In genomic region chr11:83520849-83521248, GRCh38 we compare ENCODE assay signal across 23 cellular contexts.
DNase-seq lines count a peak whose midpoint lies in the region; FAIRE-seq and TF ChIP-seq lines count a peak whose summit lies in the region.
"Had no signal": no experiment of that assay in that cellular context is flagged by ENCODE, and none has a peak within 500 bp of the region (broad histone marks: within the 10 kb centered on the region; RNA-seq: fewer than 3 reads in every experiment).

No MANE protein-coding gene starts in this region.

- no peak overlapping the region for H4K8ac ChIP-seq in trophoblast cell (ENCODE audit: low read depth, low read length)

- TF ChIP-seq EP300 in esophagus muscularis mucosa (IDR thresholded peaks at IDR 0.05): no peak

- H2AFZ ChIP-seq in trophoblast cell (ENCODE audit: insufficient read depth, low read length, poor library complexity): no peak overlapping the region

- no peaks in the 10 kb centered on the region for H3K36me3 ChIP-seq in esophagus muscularis mucosa
- H3K36me3 ChIP-seq in small intestine (ENCODE audit: control insufficient read depth in 2 of 2, insufficient read depth in 2 of 2, low read length in 2 of 2): no peaks in the 10 kb centered on the region
- H3K36me3 ChIP-seq in trophoblast cell (ENCODE audit: control insufficient read depth in 1 of 2, insufficient read depth in 2 of 2, low read length in 2 of 2): no peaks in the 10 kb centered on the region
- H3K36me3 ChIP-seq: MG63 had no signal

- no peak for TF ChIP-seq CTCF in esophagus muscularis mucosa (IDR thresholded peaks at IDR 0.05)

- no peaks in the 10 kb centered on the region for H3K27me3 ChIP-seq in esophagus muscularis mucosa
- H3K27me3 ChIP-seq in small intestine (ENCODE audit: control insufficient read depth in 2 of 2, insufficient read depth in 2 of 2, low read length in 2 of 2): no peaks in the 10 kb centered on the region
- H3K27me3 ChIP-seq in trophoblast cell (ENCODE audit: insufficient read depth, low read length): no peaks in the 10 kb centered on the region
- H3K27me3 ChIP-seq: MG63 had no signal

- no peak overlapping the region for H4K12ac ChIP-seq in trophoblast cell (ENCODE audit: low read depth, low read length)

- no peak overlapping the region for H2BK120ac ChIP-seq in trophoblast cell (ENCODE audit: insufficient read depth, low read length, poor library complexity)

- H2AK5ac ChIP-seq in trophoblast cell (ENCODE audit: low read length): no peak overlapping the region

- no peaks in the 10 kb centered on the region for H3K9me3 Mint-ChIP-seq in activated T-helper 2 cell treated with anti-CD3 and anti-CD28 coated beads, Interferon-gamma antibody, Interleukin-2, Interleukin-4, amounts not matched to agents 10 μg/mL and 5 μg/mL and 100 μg/mL, durations not matched to agents 14 hours and 24 hours and 36 hours

- no peak for DNase-seq in GM12892 (ENCODE audit: insufficient read length)
- peak; percentile 70 for DNase-seq in NCI-H748 (lab: John Stamatoyannopoulos, UW; ENCODE audit: unreplicated experiment)
- DNase-seq in esophagus muscularis mucosa (ENCODE audit: extremely low spot score): peak; percentile 66
- DNase-seq in pons (ENCODE audit: low spot score): peak; percentile 51
- DNase-seq in small intestine: no peak
- no peak for DNase-seq in MV-4-11 (lab: John Stamatoyannopoulos, UW)
- DNase-seq in activated T-helper 2 cell treated with anti-CD3 and anti-CD28 coated beads, Interferon-gamma antibody, Interleukin-2, Interleukin-4, amounts not matched to agents 10 μg/mL and 5 μg/mL and 100 μg/mL, durations not matched to agents 14 hours and 24 hours and 36 hours (ENCODE audit: low spot score): no peak
- DNase-seq in trophoblast cell: no peak
- DNase-seq: C1 segment of cervical spinal cord; CD8-positive, alpha-beta memory T cell; DMS79 treated with DMSO at 0.1 percent for 48 hours; H9; Karpas-422; MG63; NCI-H1105; NCI-H524 treated with DMSO at 0.1 percent for 48 hours; PC-3; RPMI8226; SHP77 treated with DMSO at 0.1 percent for 48 hours; SK-N-SH had no signal

- no peak overlapping the region for H4K91ac ChIP-seq in trophoblast cell (ENCODE audit: low read depth, low read length)

- no peak overlapping the region for H3K9ac ChIP-seq in trophoblast cell (ENCODE audit: low read length)
- H3K9ac ChIP-seq: SK-N-SH had no signal

- FAIRE-seq in GM12892 (lab: Jason Lieb, UNC): peak; percentile 17
- FAIRE-seq in small intestine (lab: Jason Lieb, UNC): no peak
- FAIRE-seq: D721Med, HTR-8/SVneo had no signal

- H3K9me3 ChIP-seq in esophagus muscularis mucosa: peaks cover 0 to 14% (median 8%) of the 10 kb centered on the region in 4 donors
- no peaks in the 10 kb centered on the region for H3K9me3 ChIP-seq in small intestine (ENCODE audit: control insufficient read depth, low read depth)
- H3K9me3 ChIP-seq in trophoblast cell (ENCODE audit: insufficient read depth, low read depth, low read length): peaks cover 4% of the 10 kb centered on the region
- H3K9me3 ChIP-seq: MG63, SK-N-SH had no signal

- no peak overlapping the region for H3K4me3 ChIP-seq in esophagus muscularis mucosa
- no peak overlapping the region for H3K4me3 ChIP-seq in small intestine (ENCODE audit: low read depth in 1 of 2, low read length in 2 of 2)
- no peak overlapping the region for H3K4me3 ChIP-seq in trophoblast cell (ENCODE audit: low read depth, low read length)
- H3K4me3 ChIP-seq: MG63 had no signal

- intact Hi-C loops in esophagus muscularis mucosa (cut with DNase I): no loop called here
- intact Hi-C loops in activated T-helper 2 cell treated with anti-CD3 and anti-CD28 coated beads, Interferon-gamma antibody, Interleukin-2, Interleukin-4, amounts not matched to agents 10 μg/mL and 5 μg/mL and 100 μg/mL, durations not matched to agents 14 hours and 24 hours and 36 hours (cut with micrococcal nuclease): no loop called here

- H3K4ac ChIP-seq in trophoblast cell (ENCODE audit: low read depth, low read length): no peak overlapping the region

- TF ChIP-seq POLR2A in GM12892 (IDR thresholded peaks at IDR 0.05; ENCODE audit: low read depth, low read length) (no peak), esophagus muscularis mucosa (IDR thresholded peaks at IDR 0.05; ENCODE audit: low read depth) (no peak)

- no peak overlapping the region for H3K4me3 Mint-ChIP-seq in activated T-helper 2 cell treated with anti-CD3 and anti-CD28 coated beads, Interferon-gamma antibody, Interleukin-2, Interleukin-4, amounts not matched to agents 10 μg/mL and 5 μg/mL and 100 μg/mL, durations not matched to agents 14 hours and 24 hours and 36 hours (ENCODE audit: low read depth)
- H3K4me3 Mint-ChIP-seq: CD8-positive, alpha-beta memory T cell; H9; IgD-negative memory B cell had no signal

- no peaks in the 10 kb centered on the region for H3K27me3 Mint-ChIP-seq in activated T-helper 2 cell treated with anti-CD3 and anti-CD28 coated beads, Interferon-gamma antibody, Interleukin-2, Interleukin-4, amounts not matched to agents 10 μg/mL and 5 μg/mL and 100 μg/mL, durations not matched to agents 14 hours and 24 hours and 36 hours (ENCODE audit: low read depth)

- no peaks in the 10 kb centered on the region for H3K36me3 Mint-ChIP-seq in activated T-helper 2 cell treated with anti-CD3 and anti-CD28 coated beads, Interferon-gamma antibody, Interleukin-2, Interleukin-4, amounts not matched to agents 10 μg/mL and 5 μg/mL and 100 μg/mL, durations not matched to agents 14 hours and 24 hours and 36 hours (ENCODE audit: low read depth)
- H3K36me3 Mint-ChIP-seq: CD8-positive, alpha-beta memory T cell; IgD-negative memory B cell had no signal

- H2BK12ac ChIP-seq in trophoblast cell (ENCODE audit: low read length): no peak overlapping the region

- WGBS in esophagus muscularis mucosa: 61% methylated on average over 3 of the region's 3 CpGs
- WGBS in small intestine, 3 donors: 63 to 79% (median 76%) methylated on average over 3 of the region's 3 CpGs
- no CpG with 5 or more reads among the region's 3 CpGs for WGBS in trophoblast cell (ENCODE audit: extremely low coverage, insufficient coverage, insufficient read length)

- H3K79me2 ChIP-seq in trophoblast cell (ENCODE audit: control insufficient read depth, insufficient read depth, low read length, poor library complexity): no peaks in the 10 kb centered on the region

- H3K18ac ChIP-seq in trophoblast cell (ENCODE audit: low read length): no peak overlapping the region

- H3K4me1 ChIP-seq in esophagus muscularis mucosa (no peaks in the 10 kb centered on the region), small intestine (ENCODE audit: control insufficient read depth in 2 of 2, insufficient read depth in 1 of 2, low read depth in 1 of 2, low read length in 1 of 2) (no peaks in the 10 kb centered on the region), trophoblast cell (ENCODE audit: control insufficient read depth in 1 of 2, insufficient read depth in 2 of 2, low read length in 2 of 2) (no peaks in the 10 kb centered on the region)

- H3K4me2 ChIP-seq in trophoblast cell (ENCODE audit: low read length): no peak overlapping the region
- H3K4me2 ChIP-seq: SK-N-SH had no signal

- no peak overlapping the region for H3K23ac ChIP-seq in trophoblast cell (ENCODE audit: low read length)

- H3K27ac Mint-ChIP-seq in activated T-helper 2 cell treated with anti-CD3 and anti-CD28 coated beads, Interferon-gamma antibody, Interleukin-2, Interleukin-4, amounts not matched to agents 10 μg/mL and 5 μg/mL and 100 μg/mL, durations not matched to agents 14 hours and 24 hours and 36 hours: no peak overlapping the region
- H3K27ac Mint-ChIP-seq: CD8-positive, alpha-beta memory T cell; IgD-negative memory B cell had no signal

- H3K79me1 ChIP-seq in trophoblast cell (ENCODE audit: low read length): no peaks in the 10 kb centered on the region

- no peaks in the 10 kb centered on the region for H3K4me1 Mint-ChIP-seq in activated T-helper 2 cell treated with anti-CD3 and anti-CD28 coated beads, Interferon-gamma antibody, Interleukin-2, Interleukin-4, amounts not matched to agents 10 μg/mL and 5 μg/mL and 100 μg/mL, durations not matched to agents 14 hours and 24 hours and 36 hours (ENCODE audit: low read depth)
- H3K4me1 Mint-ChIP-seq: CD8-positive, alpha-beta memory T cell had no signal

- no peak overlapping the region for H2BK5ac ChIP-seq in trophoblast cell (ENCODE audit: low read depth, low read length, poor library complexity)

- no peak overlapping the region for H3K14ac ChIP-seq in trophoblast cell (ENCODE audit: low read length)

- H3K27ac ChIP-seq in esophagus muscularis mucosa (replicated peaks in 1 of 4) (no peak overlapping the region), small intestine (ENCODE audit: low read depth in 1 of 2, low read length in 1 of 2) (no peak overlapping the region), trophoblast cell (ENCODE audit: low read depth, low read length) (no peak overlapping the region)

Comparison
In these comparisons a context has a peak if more than half of its experiments do, and no peak if none do; other contexts are left out.
1. DNase-seq: peak in NCI-H748 (single experiment), esophagus muscularis mucosa (single experiment) and pons (single experiment); none in GM12892 (single experiment), small intestine (single experiment), MV-4-11 (single experiment), activated T-helper 2 cell treated with anti-CD3 and anti-CD28 coated beads, Interferon-gamma antibody, Interleukin-2, Interleukin-4, amounts not matched to agents 10 μg/mL and 5 μg/mL and 100 μg/mL, durations not matched to agents 14 hours and 24 hours and 36 hours (single experiment) and trophoblast cell (0 of 2).